In the genomic region with DNA sequence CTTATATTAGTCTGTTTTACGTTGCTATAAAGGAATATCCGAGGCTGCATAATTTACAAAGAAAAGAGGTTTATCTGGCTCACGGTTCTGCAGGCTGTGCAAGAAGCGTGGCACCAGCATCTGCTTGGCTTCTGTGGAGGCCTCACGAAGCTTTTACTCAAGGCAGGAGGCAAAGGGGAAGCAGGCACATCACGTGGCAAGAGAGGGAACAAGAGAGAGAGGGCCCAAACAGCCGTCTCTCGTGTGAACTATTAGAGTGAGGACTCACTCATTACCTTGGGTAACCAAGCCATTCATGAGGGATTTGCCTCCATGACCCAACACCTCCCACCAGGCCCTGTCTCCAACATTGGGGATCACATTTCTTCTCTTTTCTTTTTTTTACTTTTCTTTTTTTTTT, we compare ENCODE assay signal across 1 cellular context.
TF ChIP-seq lines count a peak whose summit lies in the region.

No MANE protein-coding gene starts in this region.

TF ChIP-seq in GM23338, 12 proteins besides CTCF, POLR2A, EP300 and RAD21 (continued from another document):
- TF ChIP-seq, protein P1, sequence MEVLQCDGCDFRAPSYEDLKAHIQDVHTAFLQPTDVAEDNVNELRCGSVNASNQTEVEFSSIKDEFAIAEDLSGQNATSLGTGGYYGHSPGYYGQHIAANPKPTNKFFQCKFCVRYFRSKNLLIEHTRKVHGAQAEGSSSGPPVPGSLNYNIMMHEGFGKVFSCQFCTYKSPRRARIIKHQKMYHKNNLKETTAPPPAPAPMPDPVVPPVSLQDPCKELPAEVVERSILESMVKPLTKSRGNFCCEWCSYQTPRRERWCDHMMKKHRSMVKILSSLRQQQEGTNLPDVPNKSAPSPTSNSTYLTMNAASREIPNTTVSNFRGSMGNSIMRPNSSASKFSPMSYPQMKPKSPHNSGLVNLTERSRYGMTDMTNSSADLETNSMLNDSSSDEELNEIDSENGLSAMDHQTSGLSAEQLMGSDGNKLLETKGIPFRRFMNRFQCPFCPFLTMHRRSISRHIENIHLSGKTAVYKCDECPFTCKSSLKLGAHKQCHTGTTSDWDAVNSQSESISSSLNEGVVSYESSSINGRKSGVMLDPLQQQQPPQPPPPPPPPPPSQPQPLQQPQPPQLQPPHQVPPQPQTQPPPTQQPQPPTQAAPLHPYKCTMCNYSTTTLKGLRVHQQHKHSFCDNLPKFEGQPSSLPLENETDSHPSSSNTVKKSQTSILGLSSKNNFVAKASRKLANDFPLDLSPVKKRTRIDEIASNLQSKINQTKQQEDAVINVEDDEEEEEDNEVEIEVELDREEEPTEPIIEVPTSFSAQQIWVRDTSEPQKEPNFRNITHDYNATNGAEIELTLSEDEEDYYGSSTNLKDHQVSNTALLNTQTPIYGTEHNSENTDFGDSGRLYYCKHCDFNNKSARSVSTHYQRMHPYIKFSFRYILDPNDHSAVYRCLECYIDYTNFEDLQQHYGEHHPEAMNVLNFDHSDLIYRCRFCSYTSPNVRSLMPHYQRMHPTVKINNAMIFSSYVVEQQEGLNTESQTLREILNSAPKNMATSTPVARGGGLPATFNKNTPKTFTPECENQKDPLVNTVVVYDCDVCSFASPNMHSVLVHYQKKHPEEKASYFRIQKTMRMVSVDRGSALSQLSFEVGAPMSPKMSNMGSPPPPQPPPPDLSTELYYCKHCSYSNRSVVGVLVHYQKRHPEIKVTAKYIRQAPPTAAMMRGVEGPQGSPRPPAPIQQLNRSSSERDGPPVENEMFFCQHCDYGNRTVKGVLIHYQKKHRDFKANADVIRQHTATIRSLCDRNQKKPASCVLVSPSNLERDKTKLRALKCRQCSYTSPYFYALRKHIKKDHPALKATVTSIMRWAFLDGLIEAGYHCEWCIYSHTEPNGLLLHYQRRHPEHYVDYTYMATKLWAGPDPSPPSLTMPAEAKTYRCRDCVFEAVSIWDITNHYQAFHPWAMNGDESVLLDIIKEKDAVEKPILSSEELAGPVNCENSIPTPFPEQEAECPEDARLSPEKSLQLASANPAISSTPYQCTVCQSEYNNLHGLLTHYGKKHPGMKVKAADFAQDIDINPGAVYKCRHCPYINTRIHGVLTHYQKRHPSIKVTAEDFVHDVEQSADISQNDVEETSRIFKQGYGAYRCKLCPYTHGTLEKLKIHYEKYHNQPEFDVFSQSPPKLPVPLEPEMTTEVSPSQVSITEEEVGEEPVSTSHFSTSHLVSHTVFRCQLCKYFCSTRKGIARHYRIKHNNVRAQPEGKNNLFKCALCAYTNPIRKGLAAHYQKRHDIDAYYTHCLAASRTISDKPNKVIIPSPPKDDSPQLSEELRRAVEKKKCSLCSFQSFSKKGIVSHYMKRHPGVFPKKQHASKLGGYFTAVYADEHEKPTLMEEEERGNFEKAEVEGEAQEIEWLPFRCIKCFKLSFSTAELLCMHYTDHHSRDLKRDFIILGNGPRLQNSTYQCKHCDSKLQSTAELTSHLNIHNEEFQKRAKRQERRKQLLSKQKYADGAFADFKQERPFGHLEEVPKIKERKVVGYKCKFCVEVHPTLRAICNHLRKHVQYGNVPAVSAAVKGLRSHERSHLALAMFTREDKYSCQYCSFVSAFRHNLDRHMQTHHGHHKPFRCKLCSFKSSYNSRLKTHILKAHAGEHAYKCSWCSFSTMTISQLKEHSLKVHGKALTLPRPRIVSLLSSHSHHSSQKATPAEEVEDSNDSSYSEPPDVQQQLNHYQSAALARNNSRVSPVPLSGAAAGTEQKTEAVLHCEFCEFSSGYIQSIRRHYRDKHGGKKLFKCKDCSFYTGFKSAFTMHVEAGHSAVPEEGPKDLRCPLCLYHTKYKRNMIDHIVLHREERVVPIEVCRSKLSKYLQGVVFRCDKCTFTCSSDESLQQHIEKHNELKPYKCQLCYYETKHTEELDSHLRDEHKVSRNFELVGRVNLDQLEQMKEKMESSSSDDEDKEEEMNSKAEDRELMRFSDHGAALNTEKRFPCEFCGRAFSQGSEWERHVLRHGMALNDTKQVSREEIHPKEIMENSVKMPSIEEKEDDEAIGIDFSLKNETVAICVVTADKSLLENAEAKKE (CRISPR knock-in tag; IDR thresholded peaks at IDR 0.05): no peak
- TF ChIP-seq JUNB (IDR thresholded peaks at IDR 0.05; ENCODE audit: unreplicated experiment) (no peak), ZNF331 (CRISPR knock-in tag; IDR thresholded peaks at IDR 0.05; ENCODE audit: low read depth) (no peak), NANOG (IDR thresholded peaks at IDR 0.05; ENCODE audit: borderline replicate concordance) (no peak), STAT1 (IDR thresholded peaks at IDR 0.05; ENCODE audit: unreplicated experiment) (no peak)
- TF ChIP-seq, protein P2, sequence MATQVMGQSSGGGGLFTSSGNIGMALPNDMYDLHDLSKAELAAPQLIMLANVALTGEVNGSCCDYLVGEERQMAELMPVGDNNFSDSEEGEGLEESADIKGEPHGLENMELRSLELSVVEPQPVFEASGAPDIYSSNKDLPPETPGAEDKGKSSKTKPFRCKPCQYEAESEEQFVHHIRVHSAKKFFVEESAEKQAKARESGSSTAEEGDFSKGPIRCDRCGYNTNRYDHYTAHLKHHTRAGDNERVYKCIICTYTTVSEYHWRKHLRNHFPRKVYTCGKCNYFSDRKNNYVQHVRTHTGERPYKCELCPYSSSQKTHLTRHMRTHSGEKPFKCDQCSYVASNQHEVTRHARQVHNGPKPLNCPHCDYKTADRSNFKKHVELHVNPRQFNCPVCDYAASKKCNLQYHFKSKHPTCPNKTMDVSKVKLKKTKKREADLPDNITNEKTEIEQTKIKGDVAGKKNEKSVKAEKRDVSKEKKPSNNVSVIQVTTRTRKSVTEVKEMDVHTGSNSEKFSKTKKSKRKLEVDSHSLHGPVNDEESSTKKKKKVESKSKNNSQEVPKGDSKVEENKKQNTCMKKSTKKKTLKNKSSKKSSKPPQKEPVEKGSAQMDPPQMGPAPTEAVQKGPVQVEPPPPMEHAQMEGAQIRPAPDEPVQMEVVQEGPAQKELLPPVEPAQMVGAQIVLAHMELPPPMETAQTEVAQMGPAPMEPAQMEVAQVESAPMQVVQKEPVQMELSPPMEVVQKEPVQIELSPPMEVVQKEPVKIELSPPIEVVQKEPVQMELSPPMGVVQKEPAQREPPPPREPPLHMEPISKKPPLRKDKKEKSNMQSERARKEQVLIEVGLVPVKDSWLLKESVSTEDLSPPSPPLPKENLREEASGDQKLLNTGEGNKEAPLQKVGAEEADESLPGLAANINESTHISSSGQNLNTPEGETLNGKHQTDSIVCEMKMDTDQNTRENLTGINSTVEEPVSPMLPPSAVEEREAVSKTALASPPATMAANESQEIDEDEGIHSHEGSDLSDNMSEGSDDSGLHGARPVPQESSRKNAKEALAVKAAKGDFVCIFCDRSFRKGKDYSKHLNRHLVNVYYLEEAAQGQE (IDR thresholded peaks at IDR 0.05; ENCODE audit: unreplicated experiment): no peak
- TF ChIP-seq, protein P3, sequence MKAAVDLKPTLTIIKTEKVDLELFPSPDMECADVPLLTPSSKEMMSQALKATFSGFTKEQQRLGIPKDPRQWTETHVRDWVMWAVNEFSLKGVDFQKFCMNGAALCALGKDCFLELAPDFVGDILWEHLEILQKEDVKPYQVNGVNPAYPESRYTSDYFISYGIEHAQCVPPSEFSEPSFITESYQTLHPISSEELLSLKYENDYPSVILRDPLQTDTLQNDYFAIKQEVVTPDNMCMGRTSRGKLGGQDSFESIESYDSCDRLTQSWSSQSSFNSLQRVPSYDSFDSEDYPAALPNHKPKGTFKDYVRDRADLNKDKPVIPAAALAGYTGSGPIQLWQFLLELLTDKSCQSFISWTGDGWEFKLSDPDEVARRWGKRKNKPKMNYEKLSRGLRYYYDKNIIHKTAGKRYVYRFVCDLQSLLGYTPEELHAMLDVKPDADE (IDR thresholded peaks at IDR 0.05): no peak
